Comparison of ENCODE assay signal across 35 cellular contexts in the genomic region with DNA sequence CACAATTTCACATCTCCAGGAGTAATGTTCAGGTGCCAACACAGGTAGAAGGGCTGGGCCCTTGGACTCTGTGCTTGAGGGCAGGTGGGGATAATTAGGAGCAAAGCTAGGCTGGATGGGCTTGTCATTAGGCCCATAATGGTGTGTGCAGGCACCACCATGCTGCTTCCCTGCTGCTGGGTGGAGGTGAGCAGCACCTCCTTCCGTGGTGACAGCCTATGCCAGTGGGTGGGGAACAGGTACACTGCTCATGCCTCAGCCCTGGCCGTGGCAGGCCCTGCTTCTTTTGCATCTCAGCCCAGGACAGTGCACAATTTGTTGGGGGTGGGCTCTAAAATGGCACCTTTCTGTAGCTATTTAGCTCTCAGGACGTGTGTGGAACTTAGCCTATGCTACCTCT.
"Had no signal": no experiment of that assay in that cellular context is flagged by ENCODE, and none has a peak within 500 bp of the region (broad histone marks: within the 10 kb centered on the region; RNA-seq: fewer than 3 reads in every experiment).

No MANE protein-coding gene starts in this region.

- H3K4me3 ChIP-seq: ascending aorta, cardiac muscle cell had no signal

- H3K4me3 Mint-ChIP-seq: activated CD4-positive, alpha-beta memory T cell treated with anti-CD3 and anti-CD28 coated beads, Interleukin-2, amount 10 ng/mL, durations not matched to agents 7 days and 5 days; activated CD4-positive, alpha-beta T cell treated with anti-CD3 and anti-CD28 coated beads for 36 hours; activated CD4-positive, alpha-beta T cell treated with anti-CD3 and anti-CD28 coated beads, Interleukin-2, amount 10 ng/mL, durations not matched to agents 7 days and 5 days; activated CD8-positive, alpha-beta memory T cell treated with anti-CD3 and anti-CD28 coated beads, Interleukin-2, amount 10 ng/mL, durations not matched to agents 7 days and 5 days; activated CD8-positive, alpha-beta T cell treated with anti-CD3 and anti-CD28 coated beads, Interleukin-2, amount 10 ng/mL, durations not matched to agents 7 days and 5 days; activated naive CD4-positive, alpha-beta T cell treated with anti-CD3 and anti-CD28 coated beads, Interleukin-2, amount 10 ng/mL, durations not matched to agents 7 days and 5 days; activated naive CD4-positive, alpha-beta T cell treated with anti-CD3 and anti-CD28 coated beads, Interleukin-2, amount 50 U/mL, for 24 hours; activated naive CD8-positive, alpha-beta T cell; activated naive CD8-positive, alpha-beta T cell treated with anti-CD3 and anti-CD28 coated beads, Interleukin-2, amount 10 ng/mL, durations not matched to agents 7 days and 5 days; activated naive CD8-positive, alpha-beta T cell treated with anti-CD3 and anti-CD28 coated beads, Interleukin-2, amount 50 U/mL, for 24 hours; activated T-cell treated with anti-CD3 and anti-CD28 coated beads, Interleukin-2, amount 50 U/mL, for 24 hours; brain; central memory CD8-positive, alpha-beta T cell; T-cell; T-helper 17 cell; WTC11 had no signal

- H3K27me3 ChIP-seq: ascending aorta, cardiac muscle cell had no signal

- H3K4me1 Mint-ChIP-seq: activated CD4-positive, alpha-beta memory T cell treated with anti-CD3 and anti-CD28 coated beads, Interleukin-2, amount 10 ng/mL, durations not matched to agents 7 days and 5 days; activated CD4-positive, alpha-beta T cell treated with anti-CD3 and anti-CD28 coated beads for 36 hours; activated CD4-positive, alpha-beta T cell treated with anti-CD3 and anti-CD28 coated beads, Interleukin-2, amount 10 ng/mL, durations not matched to agents 7 days and 5 days; activated CD8-positive, alpha-beta memory T cell treated with anti-CD3 and anti-CD28 coated beads, Interleukin-2, amount 10 ng/mL, durations not matched to agents 7 days and 5 days; activated naive CD4-positive, alpha-beta T cell treated with anti-CD3 and anti-CD28 coated beads, Interleukin-2, amount 10 ng/mL, durations not matched to agents 7 days and 5 days; activated naive CD4-positive, alpha-beta T cell treated with anti-CD3 and anti-CD28 coated beads, Interleukin-2, amount 50 U/mL, for 24 hours; activated naive CD8-positive, alpha-beta T cell treated with anti-CD3 and anti-CD28 coated beads, Interleukin-2, amount 10 ng/mL, durations not matched to agents 7 days and 5 days; activated naive CD8-positive, alpha-beta T cell treated with anti-CD3 and anti-CD28 coated beads, Interleukin-2, amount 50 U/mL, for 24 hours; brain; central memory CD8-positive, alpha-beta T cell; T-cell; T-helper 17 cell had no signal

- H3K9me3 Mint-ChIP-seq: activated CD4-positive, alpha-beta memory T cell treated with anti-CD3 and anti-CD28 coated beads, Interleukin-2, amount 10 ng/mL, durations not matched to agents 7 days and 5 days; activated T-cell treated with anti-CD3 and anti-CD28 coated beads, Interleukin-2, amount 50 U/mL, for 24 hours had no signal

- H3K27ac ChIP-seq: ascending aorta, cardiac muscle cell, WERI-Rb-1 had no signal

- H3K4me1 ChIP-seq: ascending aorta had no signal

- H3K27me3 Mint-ChIP-seq: activated CD4-positive, alpha-beta memory T cell treated with anti-CD3 and anti-CD28 coated beads, Interleukin-2, amount 10 ng/mL, durations not matched to agents 7 days and 5 days; activated CD4-positive, alpha-beta T cell treated with anti-CD3 and anti-CD28 coated beads for 36 hours; activated CD4-positive, alpha-beta T cell treated with anti-CD3 and anti-CD28 coated beads, Interleukin-2, amount 10 ng/mL, durations not matched to agents 7 days and 5 days; activated CD8-positive, alpha-beta memory T cell treated with anti-CD3 and anti-CD28 coated beads, Interleukin-2, amount 10 ng/mL, durations not matched to agents 7 days and 5 days; activated naive CD4-positive, alpha-beta T cell treated with anti-CD3 and anti-CD28 coated beads, Interleukin-2, amount 10 ng/mL, durations not matched to agents 7 days and 5 days; activated naive CD4-positive, alpha-beta T cell treated with anti-CD3 and anti-CD28 coated beads, Interleukin-2, amount 50 U/mL, for 24 hours; activated naive CD8-positive, alpha-beta T cell; activated naive CD8-positive, alpha-beta T cell treated with anti-CD3 and anti-CD28 coated beads, Interleukin-2, amount 10 ng/mL, durations not matched to agents 7 days and 5 days; activated naive CD8-positive, alpha-beta T cell treated with anti-CD3 and anti-CD28 coated beads, Interleukin-2, amount 50 U/mL, for 24 hours; activated T-cell treated with anti-CD3 and anti-CD28 coated beads, Interleukin-2, amount 50 U/mL, for 24 hours; central memory CD8-positive, alpha-beta T cell; T-cell; T-helper 17 cell had no signal

- H3K27ac Mint-ChIP-seq: activated CD4-positive, alpha-beta memory T cell treated with anti-CD3 and anti-CD28 coated beads, Interleukin-2, amount 10 ng/mL, durations not matched to agents 7 days and 5 days; activated CD4-positive, alpha-beta T cell treated with anti-CD3 and anti-CD28 coated beads for 36 hours; activated CD4-positive, alpha-beta T cell treated with anti-CD3 and anti-CD28 coated beads, Interleukin-2, amount 10 ng/mL, durations not matched to agents 7 days and 5 days; activated CD8-positive, alpha-beta memory T cell treated with anti-CD3 and anti-CD28 coated beads, Interleukin-2, amount 10 ng/mL, durations not matched to agents 7 days and 5 days; activated CD8-positive, alpha-beta T cell treated with anti-CD3 and anti-CD28 coated beads, Interleukin-2, amount 10 ng/mL, durations not matched to agents 7 days and 5 days; activated naive CD4-positive, alpha-beta T cell treated with anti-CD3 and anti-CD28 coated beads, Interleukin-2, amount 10 ng/mL, durations not matched to agents 7 days and 5 days; activated naive CD4-positive, alpha-beta T cell treated with anti-CD3 and anti-CD28 coated beads, Interleukin-2, amount 50 U/mL, for 24 hours; activated naive CD8-positive, alpha-beta T cell; activated naive CD8-positive, alpha-beta T cell treated with anti-CD3 and anti-CD28 coated beads, Interleukin-2, amount 10 ng/mL, durations not matched to agents 7 days and 5 days; activated naive CD8-positive, alpha-beta T cell treated with anti-CD3 and anti-CD28 coated beads, Interleukin-2, amount 50 U/mL, for 24 hours; activated T-cell treated with anti-CD3 and anti-CD28 coated beads, Interleukin-2, amount 50 U/mL, for 24 hours; activated T-helper 2 cell treated with anti-CD3 and anti-CD28 coated beads, Interferon-gamma antibody, Interleukin-2, Interleukin-4, amounts not matched to agents 10 μg/mL and 5 μg/mL and 100 μg/mL, durations not matched to agents 14 hours and 24 hours and 36 hours; brain; T-cell; T-helper 17 cell; WTC11 had no signal

- H3K36me3 ChIP-seq: ascending aorta, cardiac muscle cell, WERI-Rb-1 had no signal

- H3K36me3 Mint-ChIP-seq: activated CD8-positive, alpha-beta memory T cell treated with anti-CD3 and anti-CD28 coated beads, Interleukin-2, amount 10 ng/mL, durations not matched to agents 7 days and 5 days; activated naive CD4-positive, alpha-beta T cell treated with anti-CD3 and anti-CD28 coated beads, Interleukin-2, amount 10 ng/mL, durations not matched to agents 7 days and 5 days; activated naive CD4-positive, alpha-beta T cell treated with anti-CD3 and anti-CD28 coated beads, Interleukin-2, amount 50 U/mL, for 24 hours; activated naive CD8-positive, alpha-beta T cell; activated naive CD8-positive, alpha-beta T cell treated with anti-CD3 and anti-CD28 coated beads, Interleukin-2, amount 10 ng/mL, durations not matched to agents 7 days and 5 days; brain; T-cell had no signal

- DNase-seq: activated CD4-positive, alpha-beta memory T cell treated with anti-CD3 and anti-CD28 coated beads, Interleukin-2, amount 10 ng/mL, durations not matched to agents 7 days and 5 days; activated CD4-positive, alpha-beta T cell treated with anti-CD3 and anti-CD28 coated beads for 1 hour; activated CD4-positive, alpha-beta T cell treated with anti-CD3 and anti-CD28 coated beads for 36 hours; activated CD4-positive, alpha-beta T cell treated with anti-CD3 and anti-CD28 coated beads for 48 hours; activated CD4-positive, alpha-beta T cell treated with anti-CD3 and anti-CD28 coated beads, Interleukin-2, amount 10 ng/mL, durations not matched to agents 7 days and 5 days; activated CD4-positive, alpha-beta T cell treated with anti-CD3 and anti-CD28 coated beads, Interleukin-2, amount 50 U/mL, for 48 hours; activated CD4-positive, CD25-positive, alpha-beta regulatory T cell; activated CD8-positive, alpha-beta memory T cell treated with anti-CD3 and anti-CD28 coated beads for 24 hours; activated CD8-positive, alpha-beta memory T cell treated with anti-CD3 and anti-CD28 coated beads, Interleukin-2, amount 10 ng/mL, durations not matched to agents 7 days and 5 days; activated CD8-positive, alpha-beta memory T cell treated with anti-CD3 and anti-CD28 coated beads, Interleukin-2, amount 50 U/mL, for 48 hours; activated CD8-positive, alpha-beta T cell treated with anti-CD3 and anti-CD28 coated beads, Interleukin-2, amount 10 ng/mL, durations not matched to agents 7 days and 5 days; activated effector memory CD4-positive, alpha-beta T cell treated with Interleukin-2 at 50 U/mL for 16 hours; activated gamma-delta T cell; activated naive CD4-positive, alpha-beta T cell treated with anti-CD3 and anti-CD28 coated beads, Interleukin-2, amount 10 ng/mL, durations not matched to agents 7 days and 5 days; activated naive CD4-positive, alpha-beta T cell treated with Interleukin-2 at 50 U/mL for 16 hours; activated naive CD8-positive, alpha-beta T cell treated with anti-CD3 and anti-CD28 coated beads, Interleukin-2, amount 10 ng/mL, durations not matched to agents 7 days and 5 days; activated naive CD8-positive, alpha-beta T cell treated with anti-CD3 and anti-CD28 coated beads, Interleukin-2, amount 50 U/mL, for 24 hours; activated T-cell treated with anti-CD3 and anti-CD28 coated beads, Interleukin-2, amount 50 U/mL, for 24 hours; activated T-cell treated with anti-CD3 and anti-CD28 coated beads, Interleukin-2, amount 50 U/mL, for 48 hours; amniotic stem cell; caudate nucleus; cerebellar nuclear complex; T-cell; T-helper 17 cell; T1000; WERI-Rb-1 had no signal

- ATAC-seq: activated CD4-positive, alpha-beta T cell treated with anti-CD3 and anti-CD28 coated beads for 36 hours; activated CD4-positive, CD25-positive, alpha-beta regulatory T cell treated with anti-CD3 and anti-CD28 coated beads, Interleukin-2, amount 50 U/mL, for 24 hours; activated CD8-positive, alpha-beta memory T cell treated with anti-CD3 and anti-CD28 coated beads, Interleukin-2, amount 10 ng/mL, durations not matched to agents 7 days and 5 days; activated CD8-positive, alpha-beta T cell treated with anti-CD3 and anti-CD28 coated beads, Interleukin-2, amount 10 ng/mL, durations not matched to agents 7 days and 5 days; activated naive CD8-positive, alpha-beta T cell treated with anti-CD3 and anti-CD28 coated beads, Interleukin-2, amount 50 U/mL, for 24 hours; T-cell; T-helper 17 cell; WTC11 had no signal
